1 cellular context compared by ENCODE assay signal in the genomic region with DNA sequence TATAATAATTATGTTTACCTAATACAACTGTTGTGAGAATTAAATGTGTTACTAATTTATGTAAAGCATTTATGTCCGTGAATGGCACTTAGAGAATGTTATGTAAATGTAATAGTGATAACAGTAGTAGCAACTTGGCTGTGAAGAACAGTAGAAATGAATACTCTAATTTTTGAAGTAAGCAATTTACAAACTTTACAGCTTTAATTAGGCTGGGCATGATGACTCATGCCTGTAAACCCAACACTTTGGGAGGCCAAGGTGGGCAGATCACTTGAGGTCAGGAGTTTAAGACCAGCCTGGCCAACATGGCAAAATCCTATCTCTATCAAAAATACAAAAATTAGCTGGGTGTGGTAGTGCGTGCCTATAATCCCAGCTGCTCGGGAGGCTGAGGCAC.
TF ChIP-seq lines count a peak whose summit lies in the region.

No MANE protein-coding gene starts in this region.

TF ChIP-seq in HEK293, 187 proteins besides CTCF, POLR2A, EP300 and RAD21 (continued from another document):
- no peak for TF ChIP-seq ZSCAN18 (tag by site-specific recombination; IDR thresholded peaks at IDR 0.05)
- TF ChIP-seq REPIN1 (tag by site-specific recombination; IDR thresholded peaks at IDR 0.05; ENCODE audit: low read depth), result no peak
- no peak for TF ChIP-seq ZNF701 (tag by site-specific recombination; IDR thresholded peaks at IDR 0.05)
- TF ChIP-seq, protein P1, sequence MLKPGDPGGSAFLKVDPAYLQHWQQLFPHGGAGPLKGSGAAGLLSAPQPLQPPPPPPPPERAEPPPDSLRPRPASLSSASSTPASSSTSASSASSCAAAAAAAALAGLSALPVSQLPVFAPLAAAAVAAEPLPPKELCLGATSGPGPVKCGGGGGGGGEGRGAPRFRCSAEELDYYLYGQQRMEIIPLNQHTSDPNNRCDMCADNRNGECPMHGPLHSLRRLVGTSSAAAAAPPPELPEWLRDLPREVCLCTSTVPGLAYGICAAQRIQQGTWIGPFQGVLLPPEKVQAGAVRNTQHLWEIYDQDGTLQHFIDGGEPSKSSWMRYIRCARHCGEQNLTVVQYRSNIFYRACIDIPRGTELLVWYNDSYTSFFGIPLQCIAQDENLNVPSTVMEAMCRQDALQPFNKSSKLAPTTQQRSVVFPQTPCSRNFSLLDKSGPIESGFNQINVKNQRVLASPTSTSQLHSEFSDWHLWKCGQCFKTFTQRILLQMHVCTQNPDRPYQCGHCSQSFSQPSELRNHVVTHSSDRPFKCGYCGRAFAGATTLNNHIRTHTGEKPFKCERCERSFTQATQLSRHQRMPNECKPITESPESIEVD (tag by site-specific recombination; IDR thresholded peaks at IDR 0.05), result peak; percentile 65
- TF ChIP-seq SCRT2 (tag by site-specific recombination; IDR thresholded peaks at IDR 0.05), result no peak
- TF ChIP-seq, protein P2, sequence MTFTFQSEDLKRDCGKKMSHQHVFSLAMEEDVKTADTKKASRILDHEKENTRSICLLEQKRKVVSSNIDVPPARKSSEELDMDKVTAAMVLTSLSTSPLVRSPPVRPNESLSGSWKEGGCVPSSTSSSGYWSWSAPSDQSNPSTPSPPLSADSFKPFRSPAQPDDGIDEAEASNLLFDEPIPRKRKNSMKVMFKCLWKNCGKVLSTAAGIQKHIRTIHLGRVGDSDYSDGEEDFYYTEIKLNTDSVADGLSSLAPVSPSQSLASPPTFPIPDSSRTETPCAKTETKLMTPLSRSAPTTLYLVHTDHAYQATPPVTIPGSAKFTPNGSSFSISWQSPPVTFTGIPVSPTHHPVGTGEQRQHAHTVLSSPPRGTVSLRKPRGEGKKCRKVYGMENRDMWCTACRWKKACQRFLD (tag by site-specific recombination; IDR thresholded peaks at IDR 0.05), result no peak
- TF ChIP-seq KLF17 (tag by site-specific recombination; IDR thresholded peaks at IDR 0.05), result 0 out of 2 replicates have a peak, but pooled peaks have one; percentile 22
- no peak for TF ChIP-seq KLF1 (tag by site-specific recombination; IDR thresholded peaks at IDR 0.05)
- TF ChIP-seq, protein P3, sequence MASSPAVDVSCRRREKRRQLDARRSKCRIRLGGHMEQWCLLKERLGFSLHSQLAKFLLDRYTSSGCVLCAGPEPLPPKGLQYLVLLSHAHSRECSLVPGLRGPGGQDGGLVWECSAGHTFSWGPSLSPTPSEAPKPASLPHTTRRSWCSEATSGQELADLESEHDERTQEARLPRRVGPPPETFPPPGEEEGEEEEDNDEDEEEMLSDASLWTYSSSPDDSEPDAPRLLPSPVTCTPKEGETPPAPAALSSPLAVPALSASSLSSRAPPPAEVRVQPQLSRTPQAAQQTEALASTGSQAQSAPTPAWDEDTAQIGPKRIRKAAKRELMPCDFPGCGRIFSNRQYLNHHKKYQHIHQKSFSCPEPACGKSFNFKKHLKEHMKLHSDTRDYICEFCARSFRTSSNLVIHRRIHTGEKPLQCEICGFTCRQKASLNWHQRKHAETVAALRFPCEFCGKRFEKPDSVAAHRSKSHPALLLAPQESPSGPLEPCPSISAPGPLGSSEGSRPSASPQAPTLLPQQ (tag by site-specific recombination; IDR thresholded peaks at IDR 0.05), result peak; percentile 83
- peak; percentile 85 for TF ChIP-seq ZFP69B (tag by site-specific recombination; IDR thresholded peaks at IDR 0.05)
- no peak for TF ChIP-seq ZNF350 (tag by site-specific recombination; IDR thresholded peaks at IDR 0.05)
- TF ChIP-seq ZNF121 (tag by site-specific recombination; IDR thresholded peaks at IDR 0.05), result no peak
- TF ChIP-seq GLIS1 (tag by site-specific recombination; IDR thresholded peaks at IDR 0.05), result peak; percentile 59
- 0 out of 2 replicates have a peak, but pooled peaks have one; percentile 7 for TF ChIP-seq ZNF664 (tag by site-specific recombination; IDR thresholded peaks at IDR 0.05)
- TF ChIP-seq ZNF660 (tag by site-specific recombination; IDR thresholded peaks at IDR 0.05), result no peak
- TF ChIP-seq GLIS2 (tag by site-specific recombination; IDR thresholded peaks at IDR 0.05), result 0 out of 2 replicates have a peak, but pooled peaks have one; percentile 12
- peak; percentile 77 for TF ChIP-seq OSR2 (tag by site-specific recombination; IDR thresholded peaks at IDR 0.05)
- TF ChIP-seq ZBTB17 (tag by site-specific recombination; IDR thresholded peaks at IDR 0.05), result no peak
- TF ChIP-seq SP7 (tag by site-specific recombination; IDR thresholded peaks at IDR 0.05), result peak; percentile 84
- no peak for TF ChIP-seq ZNF292 (tag by site-specific recombination; IDR thresholded peaks at IDR 0.05; ENCODE audit: borderline replicate concordance, low read depth)
- TF ChIP-seq, protein P4, sequence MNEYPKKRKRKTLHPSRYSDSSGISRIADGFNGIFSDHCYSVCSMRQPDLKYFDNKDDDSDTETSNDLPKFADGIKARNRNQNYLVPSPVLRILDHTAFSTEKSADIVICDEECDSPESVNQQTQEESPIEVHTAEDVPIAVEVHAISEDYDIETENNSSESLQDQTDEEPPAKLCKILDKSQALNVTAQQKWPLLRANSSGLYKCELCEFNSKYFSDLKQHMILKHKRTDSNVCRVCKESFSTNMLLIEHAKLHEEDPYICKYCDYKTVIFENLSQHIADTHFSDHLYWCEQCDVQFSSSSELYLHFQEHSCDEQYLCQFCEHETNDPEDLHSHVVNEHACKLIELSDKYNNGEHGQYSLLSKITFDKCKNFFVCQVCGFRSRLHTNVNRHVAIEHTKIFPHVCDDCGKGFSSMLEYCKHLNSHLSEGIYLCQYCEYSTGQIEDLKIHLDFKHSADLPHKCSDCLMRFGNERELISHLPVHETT (tag by site-specific recombination; IDR thresholded peaks at IDR 0.05), result no peak
